ENCODE assay signal across 21 cellular contexts in the genomic region with DNA sequence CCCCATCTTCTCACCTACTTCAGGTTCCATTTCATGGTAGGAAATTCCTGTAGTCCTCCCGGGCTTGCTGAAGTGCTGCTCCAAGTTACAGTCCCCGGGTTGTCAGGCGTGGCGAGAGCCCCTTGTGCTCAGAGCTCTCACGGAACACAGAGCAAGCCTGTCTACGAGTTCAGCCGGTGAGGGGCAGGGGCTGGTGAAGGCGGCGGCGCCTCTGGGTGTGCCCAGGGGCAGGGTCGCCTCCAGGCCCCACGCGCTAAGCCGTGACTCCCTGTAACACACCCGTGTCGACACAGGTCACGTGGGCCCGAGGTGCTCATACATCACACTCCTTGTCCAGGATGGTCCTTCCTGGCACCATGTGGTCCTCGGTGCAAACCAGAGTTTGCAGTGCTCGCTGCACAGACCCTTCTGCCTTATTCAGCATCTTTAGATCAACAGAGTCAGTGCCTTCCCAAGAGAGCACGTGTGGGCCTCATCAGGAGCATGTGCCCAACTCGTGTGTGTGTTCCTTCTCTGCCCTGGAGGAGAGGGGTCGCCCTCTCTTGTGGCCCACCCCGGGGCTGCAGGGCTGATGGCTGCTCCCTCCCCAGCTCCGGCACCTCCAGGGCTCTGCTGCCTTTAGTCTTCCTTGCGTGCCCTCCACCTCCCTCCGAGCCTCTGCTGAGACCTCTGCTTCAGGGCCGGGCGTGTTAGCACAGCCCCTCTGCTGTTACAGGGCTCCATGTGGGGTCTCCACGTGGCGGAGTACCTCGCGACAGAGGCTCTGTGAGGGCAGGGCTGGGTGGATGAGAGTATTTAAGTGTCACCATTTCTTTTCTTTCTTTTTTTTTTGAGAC. TPM values are rescaled to one million over a fixed set of nuclear protein-coding genes. Genes with fewer than 3 reads are reported as not detected.
DNase-seq lines count a peak whose midpoint lies in the region; ATAC-seq, FAIRE-seq and TF ChIP-seq lines count a peak whose summit lies in the region.
"Had no signal": no experiment of that assay in that cellular context is flagged by ENCODE, and none has a peak within 500 bp of the region (broad histone marks: within the 10 kb centered on the region; RNA-seq: fewer than 3 reads in every experiment).

No MANE protein-coding gene starts in this region.

- intact Hi-C loops in Caco-2 (cut with micrococcal nuclease; ENCODE audit: unreplicated experiment), result no loop called here

- no peak overlapping the region for H2BK12ac ChIP-seq in neuronal stem cell (ENCODE audit: low read length)

- no peaks in the 10 kb centered on the region for H3K27me3 Mint-ChIP-seq in Caco-2 (ENCODE audit: insufficient read depth, unreplicated experiment)
- no peaks in the 10 kb centered on the region for H3K27me3 Mint-ChIP-seq in activated CD4-positive, alpha-beta memory T cell treated with anti-CD3 and anti-CD28 coated beads, Interleukin-2, amount 10 ng/mL, durations not matched to agents 7 days and 5 days
- H3K27me3 Mint-ChIP-seq: CD4-positive, alpha-beta memory T cell had no signal

- no peaks in the 10 kb centered on the region for H3K27me3 ChIP-seq in Caco-2 (replicated peaks; ENCODE audit: control insufficient read depth, insufficient read depth, low read length)
- no peaks in the 10 kb centered on the region for H3K27me3 ChIP-seq in bronchial epithelial cell (ENCODE audit: control insufficient read depth, insufficient read depth, low read length)
- no peaks in the 10 kb centered on the region for H3K27me3 ChIP-seq in neuronal stem cell (ENCODE audit: control insufficient read depth in 3 of 3, insufficient read depth in 3 of 3, low read depth in 1 of 3, low read length in 3 of 3)

- H3K4me1 Mint-ChIP-seq in Caco-2 (ENCODE audit: low read depth, unreplicated experiment), result peaks cover 8% of the 10 kb centered on the region
- H3K4me1 Mint-ChIP-seq in activated CD4-positive, alpha-beta memory T cell treated with anti-CD3 and anti-CD28 coated beads, Interleukin-2, amount 10 ng/mL, durations not matched to agents 7 days and 5 days, result peaks cover 29% of the 10 kb centered on the region

- H3K9me3 Mint-ChIP-seq in Caco-2 (ENCODE audit: unreplicated experiment), result no peaks in the 10 kb centered on the region
- no peaks in the 10 kb centered on the region for H3K9me3 Mint-ChIP-seq in activated CD4-positive, alpha-beta memory T cell treated with anti-CD3 and anti-CD28 coated beads, Interleukin-2, amount 10 ng/mL, durations not matched to agents 7 days and 5 days
- H3K9me3 Mint-ChIP-seq: CD4-positive, alpha-beta memory T cell had no signal

- H3K9me3 ChIP-seq in Caco-2 (no peaks in the 10 kb centered on the region), HEK293 (ENCODE audit: control insufficient read depth, insufficient read depth, low read depth, low read length) (no peaks in the 10 kb centered on the region), neuronal stem cell (replicated peaks in 1 of 2; ENCODE audit: control insufficient read depth in 2 of 2, insufficient read depth in 1 of 2, low read depth in 1 of 2, low read length in 2 of 2) (peaks cover 0 to 7% of the 10 kb centered on the region in 2 donors)

- H2AFZ ChIP-seq in neuronal stem cell (ENCODE audit: low read length), result no peak overlapping the region

- no peak for ATAC-seq in HG03280 (IDR thresholded peaks at IDR 0.05; ENCODE audit: unreplicated experiment)
- ATAC-seq in HG02763 (IDR thresholded peaks at IDR 0.05; ENCODE audit: unreplicated experiment), result no peak
- ATAC-seq: Panc1 had no signal

- CTCF ChIA-PET in Caco-2 (lab: Charles Lee), result no interaction called here
- CTCF ChIA-PET in HEK293 (lab: Yijun Ruan, JAX), result interaction anchor here (0.7 kb wide), 1 partner anchor 144 kb away, joined by 3 read pairs; no protein-coding TSS in a partner anchor
- CTCF ChIA-PET in activated CD4-positive, alpha-beta memory T cell treated with anti-CD3 and anti-CD28 coated beads, Interleukin-2, amount 10 ng/mL, durations not matched to agents 7 days and 5 days (lab: Charles Lee), result no interaction called here

- H3K9ac ChIP-seq in neuronal stem cell (ENCODE audit: low read depth, low read length, poor library complexity), result no peak overlapping the region
- H3K9ac ChIP-seq: KMS-11 had no signal

- DNase-seq in Caco-2, result no peak
- no peak for DNase-seq in bronchial epithelial cell (ENCODE audit: low read depth)
- DNase-seq in neuronal stem cell (ENCODE audit: low spot score), result no peak
- DNase-seq in GM13977 (ENCODE audit: low spot score), result no peak
- DNase-seq in activated CD4-positive, alpha-beta memory T cell treated with anti-CD3 and anti-CD28 coated beads, Interleukin-2, amount 10 ng/mL, durations not matched to agents 7 days and 5 days, result no peak
- DNase-seq: CD4-positive, alpha-beta memory T cell; DND-41; HCEC 1CT; NCI-H1048; NCI-H1436 treated with DMSO at 0.1 percent for 48 hours; NCI-H2029 treated with DMSO at 0.1 percent for 48 hours; NCI-H524; Right ventricle myocardium superior had no signal

- H3K23ac ChIP-seq in neuronal stem cell (ENCODE audit: low read depth, low read length, poor library complexity), result peak overlapping the region; percentile 11

- H3K36me3 ChIP-seq in Caco-2 (ENCODE audit: control insufficient read depth, insufficient read depth, low read length) (peaks cover 3% of the 10 kb centered on the region; the same call in 1 of the 2 replicates), HEK293 (ENCODE audit: control insufficient read depth in 2 of 2, insufficient read depth in 1 of 2, low read length in 2 of 2) (peaks cover 24 to 86% of the 10 kb centered on the region in 2 experiments), bronchial epithelial cell (ENCODE audit: control insufficient read depth, insufficient read depth, low read length) (peaks cover 47% of the 10 kb centered on the region), neuronal stem cell (replicated peaks in 1 of 2; ENCODE audit: control insufficient read depth in 2 of 2, insufficient read depth in 2 of 2, low read length in 2 of 2) (peaks cover 57 to 85% of the 10 kb centered on the region in 2 donors)

- peak; percentile 80 for FAIRE-seq in bronchial epithelial cell (lab: Jason Lieb, UNC)
- FAIRE-seq: G401.6, GM18507 had no signal

- TF ChIP-seq CTCF in Caco-2 (IDR thresholded peaks at IDR 0.05; ENCODE audit: insufficient read depth in 1 of 2, low read depth in 1 of 2, low read length in 1 of 2, severe bottlenecking in 1 of 2, unreplicated experiment in 1 of 2) (no peak), HEK293 (tag by site-specific recombination; IDR thresholded peaks at IDR 0.05) (no peak), bronchial epithelial cell (IDR thresholded peaks at IDR 0.05; ENCODE audit: insufficient read depth, low read length, severe bottlenecking) (no peak), GM13977 (IDR thresholded peaks at IDR 0.05; ENCODE audit: extremely low read depth, insufficient read depth, missing control alignments) (no peak)

- H4K91ac ChIP-seq in neuronal stem cell (ENCODE audit: low read depth, low read length, poor library complexity), result no peak overlapping the region

- peak overlapping the region; percentile 22 for H3K27ac Mint-ChIP-seq in Caco-2 (ENCODE audit: unreplicated experiment)
- H3K27ac Mint-ChIP-seq in activated CD4-positive, alpha-beta memory T cell treated with anti-CD3 and anti-CD28 coated beads, Interleukin-2, amount 10 ng/mL, durations not matched to agents 7 days and 5 days, result no peak overlapping the region

- H3K4me3 Mint-ChIP-seq in Caco-2 (ENCODE audit: unreplicated experiment), result no peak overlapping the region
- no peak overlapping the region for H3K4me3 Mint-ChIP-seq in activated CD4-positive, alpha-beta memory T cell treated with anti-CD3 and anti-CD28 coated beads, Interleukin-2, amount 10 ng/mL, durations not matched to agents 7 days and 5 days
- H3K4me3 Mint-ChIP-seq: CD4-positive, alpha-beta memory T cell had no signal

- H3K4me2 ChIP-seq in neuronal stem cell (ENCODE audit: insufficient read depth, low read length, poor library complexity, severe bottlenecking), result no peak overlapping the region
- H3K4me2 ChIP-seq: KMS-11 had no signal

- POLR2A ChIA-PET in Caco-2 (lab: Charles Lee), result no interaction called here
- POLR2A ChIA-PET in HEK293 (lab: Yijun Ruan, JAX), result no interaction called here
- POLR2A ChIA-PET in activated CD4-positive, alpha-beta memory T cell treated with anti-CD3 and anti-CD28 coated beads, Interleukin-2, amount 10 ng/mL, durations not matched to agents 7 days and 5 days (lab: Charles Lee), result no interaction called here

- H3K4ac ChIP-seq in neuronal stem cell (ENCODE audit: low read length), result peak overlapping the region; percentile 15

- H2BK5ac ChIP-seq in neuronal stem cell (ENCODE audit: low read length), result no peak overlapping the region

- in situ Hi-C loops in GM13977 (cut with MboI; ENCODE audit: low pct_unique_long_range_greater_than_20kb, low sequenced_read_pairs, unreplicated experiment), result no loop called here

- H3K18ac ChIP-seq in neuronal stem cell (ENCODE audit: low read length), result no peak overlapping the region

- H2BK120ac ChIP-seq in neuronal stem cell (ENCODE audit: low read depth, low read length), result no peak overlapping the region

- H3K4me1 ChIP-seq in Caco-2, result no peaks in the 10 kb centered on the region
- H3K4me1 ChIP-seq in HEK293 (ENCODE audit: control insufficient read depth, insufficient read depth, low read length), result peaks cover 4% of the 10 kb centered on the region
- H3K4me1 ChIP-seq in neuronal stem cell (ENCODE audit: control insufficient read depth in 2 of 2, insufficient read depth in 1 of 2, low read depth in 1 of 2, low read length in 2 of 2), result peaks cover 6 to 7% of the 10 kb centered on the region in 2 donors

- WGBS in neuronal stem cell (ENCODE audit: extremely low coverage in 2 of 2, insufficient read length in 2 of 2, insufficient replicate concordance in 1 of 2), 2 donors, result no CpG with 5 or more reads among the region's 33 CpGs

- no TSS peak for BruUV-seq in Caco-2 (replicated peaks; lab: Mats Ljungman, UMichigan)

- H3K79me1 ChIP-seq in neuronal stem cell (ENCODE audit: low read depth, low read length), result peaks cover 13% of the 10 kb centered on the region

- H2BK15ac ChIP-seq in neuronal stem cell (ENCODE audit: low read length), result no peak overlapping the region

- no peak overlapping the region for H2AK5ac ChIP-seq in neuronal stem cell (ENCODE audit: low read depth, low read length)

- H3K14ac ChIP-seq in neuronal stem cell (ENCODE audit: low read length), result no peak overlapping the region

- no peak overlapping the region for H4K8ac ChIP-seq in neuronal stem cell (ENCODE audit: low read depth, low read length)

- peaks cover 94% of the 10 kb centered on the region for H3K36me3 Mint-ChIP-seq in Caco-2 (ENCODE audit: insufficient read depth, unreplicated experiment)
- H3K36me3 Mint-ChIP-seq in activated CD4-positive, alpha-beta memory T cell treated with anti-CD3 and anti-CD28 coated beads, Interleukin-2, amount 10 ng/mL, durations not matched to agents 7 days and 5 days (ENCODE audit: low read depth), result peaks cover 43% of the 10 kb centered on the region

- H3K27ac ChIP-seq in HEK293 (ENCODE audit: extremely low read depth, low read depth, low read length) (no peak overlapping the region), neuronal stem cell (replicated peaks; ENCODE audit: low read length) (no peak overlapping the region)
- H3K27ac ChIP-seq: KMS-11, SK-N-MC had no signal

- H3K4me3 ChIP-seq in Caco-2 (ENCODE audit: low read depth, low read length) (no peak overlapping the region), HEK293 (ENCODE audit: low read depth, low read length) (no peak overlapping the region), bronchial epithelial cell (ENCODE audit: low read depth, low read length) (no peak overlapping the region), neuronal stem cell (ENCODE audit: low read length in 2 of 2) (peak overlapping the region in 1 of 2 donors; percentile 2)
- H3K4me3 ChIP-seq: SK-N-MC had no signal

RNA-seq across cellular contexts. Expression of a gene that starts 51.2 kb away (rescaled TPM):
- total RNA-seq in Caco-2 (2022) (106 and 110 TPM in 2 replicates), bronchial epithelial cell (90.8 and 94.7 TPM in 2 replicates)
- polyA plus RNA-seq in neuronal stem cell (2013, experiment 1 of 2), result 67.8 TPM
- polyA plus RNA-seq in neuronal stem cell (2013, experiment 2 of 2), result 69.8 TPM
- 10 to 100 TPM; 41.0 to 42.9 TPM for total RNA-seq in activated CD4-positive, alpha-beta memory T cell treated with anti-CD3 and anti-CD28 coated beads, Interleukin-2, amount 10 ng/mL, durations not matched to agents 7 days and 5 days
